21 cellular contexts compared by ENCODE assay signal in the genomic region with DNA sequence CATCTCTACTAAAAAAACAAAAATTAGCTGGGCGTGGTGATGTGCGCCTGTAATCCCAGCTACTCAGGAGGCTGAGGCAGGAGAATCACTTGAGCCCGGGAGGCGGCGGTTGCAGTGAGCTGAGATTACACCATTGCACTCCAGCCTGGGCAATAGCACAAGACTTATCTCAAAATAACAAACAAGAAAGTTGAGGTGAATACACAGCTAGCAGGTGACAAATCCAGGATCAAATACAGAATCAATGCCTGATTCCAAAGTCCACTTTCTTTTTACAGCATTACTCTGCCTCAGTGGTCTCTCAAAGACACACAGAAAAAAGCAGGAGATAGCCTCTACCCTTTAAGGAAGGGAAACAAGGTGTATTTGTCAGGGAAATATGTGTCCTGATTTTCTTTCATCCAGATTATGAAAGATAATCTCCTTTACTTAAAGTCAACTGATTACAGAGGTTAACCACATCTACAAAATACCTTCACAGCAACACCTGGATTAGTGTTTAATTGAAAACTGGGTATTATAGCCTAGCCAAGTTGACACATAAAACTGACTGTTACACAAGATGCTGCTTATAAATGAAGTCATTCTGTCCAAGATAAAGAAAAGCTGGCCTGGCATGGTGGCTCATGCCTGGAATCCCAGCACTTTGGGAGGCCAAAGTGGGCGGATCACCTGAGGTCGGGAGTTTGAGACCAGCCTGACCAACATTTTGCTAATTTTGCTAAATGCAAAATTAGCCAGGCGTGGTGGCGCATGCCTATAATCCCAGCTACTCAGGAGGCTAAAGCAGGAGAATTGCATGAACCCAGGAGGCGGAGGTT. TPM values are rescaled to one million over a fixed set of nuclear protein-coding genes. Genes with fewer than 3 reads are reported as not detected.
DNase-seq lines count a peak whose midpoint lies in the region; ATAC-seq and FAIRE-seq lines count a peak whose summit lies in the region.
"Had no signal": no experiment of that assay in that cellular context is flagged by ENCODE, and none has a peak within 500 bp of the region (broad histone marks: within the 10 kb centered on the region; RNA-seq: fewer than 3 reads in every experiment).

No MANE protein-coding gene starts in this region.

- H3K4me3 ChIP-seq in small intestine (ENCODE audit: low read depth in 1 of 2, low read length in 2 of 2): no peak overlapping the region
- H3K4me3 ChIP-seq in MG63: no peak overlapping the region
- H3K4me3 ChIP-seq: K562 had no signal

- peak; percentile 40 for ATAC-seq in left lobe of liver
- ATAC-seq: CD8-positive, alpha-beta T cell; K562 had no signal

- no peaks in the 10 kb centered on the region for H3K36me3 ChIP-seq in small intestine (ENCODE audit: control insufficient read depth in 2 of 2, insufficient read depth in 2 of 2, low read length in 2 of 2)
- no peaks in the 10 kb centered on the region for H3K36me3 ChIP-seq in MG63

- no peaks in the 10 kb centered on the region for H3K9me3 ChIP-seq in small intestine (ENCODE audit: control insufficient read depth, low read depth)
- no peaks in the 10 kb centered on the region for H3K9me3 ChIP-seq in MG63

- H3K27me3 ChIP-seq in small intestine (ENCODE audit: control insufficient read depth in 2 of 2, insufficient read depth in 2 of 2, low read length in 2 of 2) (no peaks in the 10 kb centered on the region), MG63 (no peaks in the 10 kb centered on the region)

- 51 to 76% (median 56%) methylated on average over 10 of the region's 10 CpGs for WGBS in small intestine, 3 donors

- FAIRE-seq in small intestine (lab: Jason Lieb, UNC): no peak
- FAIRE-seq in RCC 7860 (lab: Jason Lieb, UNC): no peak
- FAIRE-seq: A204.1, K562 had no signal

- peak; percentile 33 for DNase-seq in HuH-7 (ENCODE audit: low spot score)
- peak; percentile 74 for DNase-seq in left lobe of liver (ENCODE audit: low spot score)
- peak; percentile 44 for DNase-seq in mucosa of gallbladder (ENCODE audit: low spot score)
- DNase-seq in small intestine: peak; percentile 35
- no peak for DNase-seq in NOMO-1 (lab: John Stamatoyannopoulos, UW; ENCODE audit: unreplicated experiment in 2 of 2)
- no peak for DNase-seq in RCC 7860 (ENCODE audit: low spot score)
- no peak for DNase-seq in NCI-H2029 (lab: John Stamatoyannopoulos, UW)
- no peak for DNase-seq in MG63
- DNase-seq: ACHN; Calu3; CD8-positive, alpha-beta T cell; DMS79 treated with DMSO at 0.1 percent for 48 hours; GF-D8; GOT3; H7; HFFc6; IMR-90 had no signal

- H3K4me1 ChIP-seq in small intestine (ENCODE audit: control insufficient read depth in 2 of 2, insufficient read depth in 1 of 2, low read depth in 1 of 2, low read length in 1 of 2): no peaks in the 10 kb centered on the region

- no peak overlapping the region for H3K27ac ChIP-seq in small intestine (ENCODE audit: low read depth in 1 of 2, low read length in 1 of 2)

RNA-seq across cellular contexts. Expression of gene SLC25A38, which starts 4.0 kb away (rescaled TPM):
- total RNA-seq in left lobe of liver (28.9 TPM), mucosa of gallbladder (42.9 TPM)
- 10 to 100 TPM; 17.3 to 33.3 (median 28.2) TPM for polyA plus RNA-seq in small intestine
- total RNA-seq in MG63 (2014; rRNA removed; shearing (Covaris generic); ENCODE audit: low replicate concordance): 18.2 and 28.8 TPM in 2 replicates

RNA-seq across cellular contexts. Expression of gene RPSA, which starts 27.4 kb away (rescaled TPM):
- total RNA-seq in left lobe of liver (280 TPM), mucosa of gallbladder (518 TPM)
- 1,000 to 10,000 TPM in 2 of 3 donors, 100 to 1,000 TPM in 1; 893 to 2,034 (median 1,412) TPM for polyA plus RNA-seq in small intestine
- total RNA-seq in MG63 (2014; rRNA removed; shearing (Covaris generic); ENCODE audit: low replicate concordance): 1,752 and 2,233 TPM in 2 replicates

RNA-seq across cellular contexts. Expression of gene CCR8, which starts 49.7 kb away (rescaled TPM):
- not detected for total RNA-seq in left lobe of liver
- not detected for total RNA-seq in mucosa of gallbladder
- not detected for polyA plus RNA-seq in small intestine
- total RNA-seq in MG63 (2014; rRNA removed; shearing (Covaris generic); ENCODE audit: low replicate concordance): not detected in 2 replicates
- total RNA-seq: Calu3, H7, HFFc6, HT-29, IMR-90, K562 had no signal
- polyA plus RNA-seq: BJ, IMR-90, K562 had no signal

Comparison
In these comparisons a context has a peak if more than half of its experiments do, and no peak if none do; other contexts are left out.
1. DNase-seq: peak in HuH-7 (single experiment), left lobe of liver (single experiment), mucosa of gallbladder (single experiment) and small intestine (single experiment); none in NOMO-1 (0 of 2), RCC 7860 (single experiment), NCI-H2029 (single experiment) and MG63 (single experiment).